9 cellular contexts compared by ENCODE assay signal in genomic region chr14:97634786-97635185, GRCh38.
A peak's percentile ranks its signal among the peaks of the same experiment; 100 is the strongest.
DNase-seq lines count a peak whose midpoint lies in the region; ATAC-seq and TF ChIP-seq lines count a peak whose summit lies in the region.
"Had no signal": no experiment of that assay in that cellular context is flagged by ENCODE, and none has a peak within 500 bp of the region (broad histone marks: within the 10 kb centered on the region; RNA-seq: fewer than 3 reads in every experiment).

No MANE protein-coding gene starts in this region.

- H3K36me3 Mint-ChIP-seq in HFFc6 (ENCODE audit: low read depth) (peaks cover 8% of the 10 kb centered on the region; the same call in 1 of the 2 replicates), WTC11 (peaks cover 5% of the 10 kb centered on the region; the same call in 1 of the 2 replicates), endothelial cell (ENCODE audit: low read depth, unreplicated experiment) (no peaks in the 10 kb centered on the region)

- H3K27ac Mint-ChIP-seq in HFFc6, result no peak overlapping the region
- H3K27ac Mint-ChIP-seq in WTC11, result peak overlapping the region; percentile 75
- H3K27ac Mint-ChIP-seq in endothelial cell (ENCODE audit: unreplicated experiment), result no peak overlapping the region
- H3K27ac Mint-ChIP-seq: activated B cell treated with CpG ODN at 0.5 μM for 24 hours had no signal

- H3K36me3 ChIP-seq in heart right ventricle, result no peaks in the 10 kb centered on the region

- TF ChIP-seq CTCF in HFFc6 (IDR thresholded peaks at IDR 0.05), result no peak
- no peak for TF ChIP-seq CTCF in WTC11 (IDR thresholded peaks at IDR 0.05)
- TF ChIP-seq CTCF in epithelial cell of esophagus (IDR thresholded peaks at IDR 0.05; ENCODE audit: insufficient read depth, low read depth, low read length, missing control alignments), result no peak
- TF ChIP-seq CTCF in heart right ventricle (IDR thresholded peaks at IDR 0.05), result no peak
- TF ChIP-seq CTCF in endothelial cell (IDR thresholded peaks at IDR 0.05; ENCODE audit: unreplicated experiment), result no peak

- H3K9me3 Mint-ChIP-seq in HFFc6, result peaks cover 59% of the 10 kb centered on the region
- peaks cover 8% of the 10 kb centered on the region for H3K9me3 Mint-ChIP-seq in WTC11
- no peaks in the 10 kb centered on the region for H3K9me3 Mint-ChIP-seq in endothelial cell (ENCODE audit: unreplicated experiment)
- H3K9me3 Mint-ChIP-seq: activated B cell treated with CpG ODN at 0.5 μM for 24 hours had no signal

- H3K4me1 Mint-ChIP-seq in HFFc6 (ENCODE audit: low read depth) (no peaks in the 10 kb centered on the region), WTC11 (peaks cover 92% of the 10 kb centered on the region), endothelial cell (ENCODE audit: unreplicated experiment) (peaks cover 14% of the 10 kb centered on the region)
- H3K4me1 Mint-ChIP-seq: activated B cell treated with CpG ODN at 0.5 μM for 24 hours had no signal

- H3K27me3 Mint-ChIP-seq in HFFc6 (ENCODE audit: insufficient read depth), result no peaks in the 10 kb centered on the region; the same call in 1 of the 2 replicates
- no peaks in the 10 kb centered on the region; the same call in 1 of the 2 replicates for H3K27me3 Mint-ChIP-seq in WTC11 (ENCODE audit: low read depth)
- H3K27me3 Mint-ChIP-seq in endothelial cell (ENCODE audit: unreplicated experiment), result no peaks in the 10 kb centered on the region
- H3K27me3 Mint-ChIP-seq: activated B cell treated with CpG ODN at 0.5 μM for 24 hours had no signal

- no peak overlapping the region for H3K27ac ChIP-seq in heart right ventricle

- WGBS in heart right ventricle, 2 donors, result 46 to 48% methylated on average over 14 of the region's 14 CpGs

- H3K9me3 ChIP-seq in heart right ventricle, result peaks cover 0 to 2% (median 0%) of the 10 kb centered on the region in 11 donors

- POLR2A ChIA-PET in WTC11 (lab: Charles Lee), result no interaction called here

- intact Hi-C loops in heart right ventricle (cut with DNase I), result no loop called here

- H3K27me3 ChIP-seq in heart right ventricle, result peaks cover 0 to 40% (median 8%) of the 10 kb centered on the region in 7 donors

- H3K4me1 ChIP-seq in heart right ventricle, result no peaks in the 10 kb centered on the region

- CTCF ChIA-PET in WTC11 (lab: Charles Lee), result no interaction called here

- ATAC-seq in WTC11 (peak; percentile 22; the same call in 1 of the 2 replicates), heart right ventricle (no peak)

- no peak overlapping the region for H3K4me3 ChIP-seq in epithelial cell of esophagus (ENCODE audit: low read length)
- H3K4me3 ChIP-seq in heart right ventricle, result no peak overlapping the region

- DNase-seq in HFFc6 (no peak), WTC11 (ENCODE audit: low spot score) (no peak), epithelial cell of esophagus (ENCODE audit: low read depth) (peak; percentile 1), heart right ventricle (no peak), endothelial cell (ENCODE audit: low spot score) (no peak), epidermal melanocyte (ENCODE audit: insufficient read length, low spot score) (no peak)
- peak; percentile 30 for DNase-seq in stimulated activated CD4-positive, alpha-beta T cell treated with anti-CD3 and anti-CD28 coated beads, Interleukin-1b, Interleukin-23, amount 100 ng/mL, for 48 hours
- no peak for DNase-seq in NK-92 treated with Interleukin-12 subunit alpha and Interleukin-12 subunit beta, amount 100 ng/mL, for 24 hours (lab: John Stamatoyannopoulos, UW)
- DNase-seq: activated B cell treated with CpG ODN at 0.5 μM for 24 hours had no signal

- H3K4me3 Mint-ChIP-seq in HFFc6 (peak overlapping the region; percentile 45; the same call in 1 of the 2 replicates), WTC11 (peak overlapping the region; percentile 4; the same call in 1 of the 2 replicates), endothelial cell (ENCODE audit: unreplicated experiment) (no peak overlapping the region)
- H3K4me3 Mint-ChIP-seq: activated B cell treated with CpG ODN at 0.5 μM for 24 hours had no signal

TF ChIP-seq in WTC11, 78 proteins besides CTCF, POLR2A, EP300 and RAD21:
- TF ChIP-seq ATF1 (CRISPR knock-in tag; IDR thresholded peaks at IDR 0.05) (no peak), MLX (CRISPR knock-in tag; IDR thresholded peaks at IDR 0.05) (no peak), GTF2I (CRISPR knock-in tag; conservative IDR thresholded peaks at IDR 0.05) (no peak), CDX4 (CRISPR knock-in tag; IDR thresholded peaks at IDR 0.05; ENCODE audit: borderline replicate concordance) (no peak), MXD4 (CRISPR knock-in tag; IDR thresholded peaks at IDR 0.05; ENCODE audit: borderline replicate concordance) (no peak)

Comparison
In these comparisons a context has a peak if more than half of its experiments do, and no peak if none do; other contexts are left out.
1. DNase-seq: peak in epithelial cell of esophagus (single experiment) and stimulated activated CD4-positive, alpha-beta T cell treated with anti-CD3 and anti-CD28 coated beads, Interleukin-1b, Interleukin-23, amount 100 ng/mL, for 48 hours (single experiment); none in HFFc6 (single experiment), WTC11 (single experiment), NK-92 treated with Interleukin-12 subunit alpha and Interleukin-12 subunit beta, amount 100 ng/mL, for 24 hours (single experiment), heart right ventricle (0 of 2), endothelial cell (single experiment) and epidermal melanocyte (single experiment).